11 cellular contexts compared by ENCODE assay signal in the genomic region with DNA sequence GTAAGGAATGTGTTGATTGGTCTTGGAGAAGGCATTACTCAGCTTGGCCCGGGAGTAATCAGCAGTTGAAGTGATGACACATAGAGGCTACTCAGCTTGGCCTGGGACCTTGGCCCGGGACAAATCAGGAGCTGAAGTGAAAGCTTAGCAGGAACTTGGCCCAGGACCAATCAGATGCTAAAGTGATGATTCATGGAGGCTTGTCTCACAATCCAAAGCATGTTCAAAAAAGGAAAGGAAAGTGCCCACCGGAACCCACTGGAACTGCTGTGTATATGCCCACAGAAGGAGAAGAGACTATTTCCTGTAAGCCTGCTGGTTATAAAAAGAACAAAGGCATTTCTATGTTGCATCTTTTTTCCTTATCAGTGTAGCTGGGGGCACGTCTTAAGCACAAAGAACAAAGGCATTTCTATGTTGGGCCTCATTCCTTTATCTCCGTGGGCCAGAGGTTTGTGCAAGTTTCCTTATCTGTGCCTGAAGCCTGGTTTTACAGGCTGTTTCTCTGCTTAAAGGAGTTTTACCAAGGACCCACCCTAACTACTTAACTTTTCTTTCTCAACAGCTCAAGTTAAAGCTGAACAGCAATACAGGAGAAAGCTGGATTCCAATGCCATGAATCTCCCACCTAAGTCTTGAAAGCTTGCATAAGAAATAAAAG.
DNase-seq lines count a peak whose midpoint lies in the region; ATAC-seq and TF ChIP-seq lines count a peak whose summit lies in the region.
"Had no signal": no experiment of that assay in that cellular context is flagged by ENCODE, and none has a peak within 500 bp of the region (broad histone marks: within the 10 kb centered on the region; RNA-seq: fewer than 3 reads in every experiment).

No MANE protein-coding gene starts in this region.

- intact Hi-C loops in left cardiac atrium (cut with DNase I): no loop called here

- DNase-seq in HK-2 (ENCODE audit: unreplicated experiment) (peak; percentile 84), amygdala (lab: John Stamatoyannopoulos, UW) (peak in 35 of 56 donors; percentile 0 to 31 (median 1)), left cardiac atrium (peak; percentile 54), skeletal muscle cell (ENCODE audit: low read depth) (peak; percentile 65), GM10266 (ENCODE audit: extremely low spot score) (no peak)
- DNase-seq: NCI-H1417 treated with DMSO at 0.1 percent for 48 hours, T-helper 9 cell had no signal

- ATAC-seq in left cardiac atrium (peak; percentile 78 to 94), HG03439 (IDR thresholded peaks at IDR 0.05; ENCODE audit: unreplicated experiment) (no peak), GM21619 (IDR thresholded peaks at IDR 0.05; ENCODE audit: unreplicated experiment) (no peak), GM21529 (IDR thresholded peaks at IDR 0.05; ENCODE audit: unreplicated experiment) (no peak)

- no peak overlapping the region for H3K4me3 ChIP-seq in skeletal muscle cell (ENCODE audit: low read depth, low read length)
- H3K4me3 ChIP-seq: HAP-1 had no signal

- TF ChIP-seq CTCF in GM10266 (IDR thresholded peaks at IDR 0.05; ENCODE audit: control insufficient read depth, insufficient read depth, low read depth, missing control alignments): no peak

Comparison
In these comparisons a context has a peak if more than half of its experiments do, and no peak if none do; other contexts are left out.
1. ATAC-seq: peak in left cardiac atrium (2 of 2); none in HG03439 (single experiment), GM21619 (single experiment) and GM21529 (single experiment).